9 cellular contexts compared by ENCODE assay signal in genomic region chr2:25586726-25587144, GRCh38.
DNase-seq lines count a peak whose midpoint lies in the region; ATAC-seq and TF ChIP-seq lines count a peak whose summit lies in the region.
"Had no signal": no experiment of that assay in that cellular context is flagged by ENCODE, and none has a peak within 500 bp of the region (broad histone marks: within the 10 kb centered on the region; RNA-seq: fewer than 3 reads in every experiment).

No MANE protein-coding gene starts in this region.

- H3K4me1 Mint-ChIP-seq in brain (peaks cover 37% of the 10 kb centered on the region), mesothelial cell of epicardium (peaks cover 17% of the 10 kb centered on the region)

- H3K27me3 Mint-ChIP-seq in brain (no peaks in the 10 kb centered on the region), mesothelial cell of epicardium (ENCODE audit: low read depth) (no peaks in the 10 kb centered on the region)
- H3K27me3 Mint-ChIP-seq: naive B cell had no signal

- H3K9me3 Mint-ChIP-seq in brain (no peaks in the 10 kb centered on the region), mesothelial cell of epicardium (no peaks in the 10 kb centered on the region)
- H3K9me3 Mint-ChIP-seq: naive B cell had no signal

- H3K36me3 Mint-ChIP-seq in brain = peaks cover 3% of the 10 kb centered on the region
- H3K36me3 Mint-ChIP-seq in mesothelial cell of epicardium = no peaks in the 10 kb centered on the region
- H3K36me3 Mint-ChIP-seq: naive B cell had no signal

- ATAC-seq in GM19351 (IDR thresholded peaks at IDR 0.05; ENCODE audit: unreplicated experiment) (peak; percentile 72), HG03108 (IDR thresholded peaks at IDR 0.05; ENCODE audit: unreplicated experiment) (peak; percentile 52)

- H3K4me3 Mint-ChIP-seq in brain (peak overlapping the region in 2 of 5 experiments; percentile 26 to 27), mesothelial cell of epicardium (no peak overlapping the region)
- H3K4me3 Mint-ChIP-seq: naive B cell had no signal

- DNase-seq in EH (ENCODE audit: low read depth) = peak; percentile 54
- no peak for DNase-seq in cardiac septum (ENCODE audit: low spot score)
- DNase-seq in GM19238 (ENCODE audit: insufficient read length, low spot score) = no peak
- DNase-seq in mesothelial cell of epicardium (ENCODE audit: low spot score in 2 of 2, unreplicated experiment in 2 of 2) = no peak
- DNase-seq in DMS53 treated with DMSO at 0.1 percent for 48 hours (lab: John Stamatoyannopoulos, UW; ENCODE audit: unreplicated experiment) = no peak
- DNase-seq: naive B cell had no signal

- intact Hi-C loops in cardiac septum (cut with DNase I) = no loop called here

- H3K27ac Mint-ChIP-seq in brain (peak overlapping the region; percentile 41 to 86 (median 68)), mesothelial cell of epicardium (no peak overlapping the region)
- H3K27ac Mint-ChIP-seq: naive B cell had no signal

- TF ChIP-seq CTCF in brain (conservative IDR thresholded peaks at IDR 0.05) = no peak
- no peak for TF ChIP-seq CTCF in mesothelial cell of epicardium (IDR thresholded peaks at IDR 0.05; ENCODE audit: unreplicated experiment)
